22 cellular contexts compared by ENCODE assay signal in genomic region chr1:209820986-209821385, GRCh38. TPM values are rescaled to one million over a fixed set of nuclear protein-coding genes. Genes with fewer than 3 reads are reported as not detected.
"Had no signal": no experiment of that assay in that cellular context is flagged by ENCODE, and none has a peak within 500 bp of the region (broad histone marks: within the 10 kb centered on the region; RNA-seq: fewer than 3 reads in every experiment).

No MANE protein-coding gene starts in this region.

- DNase-seq: dorsolateral prefrontal cortex; effector CD4-positive, alpha-beta T cell; erythroblast; gastrocnemius medialis; head of caudate nucleus; kidney; mesendoderm; natural killer cell; occipital lobe; pancreas; retina; right lobe of liver; small intestine; stimulated activated CD4-positive, alpha-beta T cell treated with anti-CD3 and anti-CD28 coated beads, Interleukin-15, amount 100 ng/mL, for 24 hours; stimulated activated CD4-positive, alpha-beta T cell treated with anti-CD3 and anti-CD28 coated beads, Interleukin-2, amount 100 ng/mL, for 48 hours; stimulated activated naive CD4-positive, alpha-beta T cell; stimulated activated naive CD8-positive, alpha-beta T cell treated with anti-CD3 and anti-CD28 coated beads, Interleukin-15, amount 100 ng/mL, for 72 hours; transverse colon had no signal

- H3K4me3 Mint-ChIP-seq: natural killer cell; stimulated activated naive CD8-positive, alpha-beta T cell treated with anti-CD3 and anti-CD28 coated beads, Interleukin-15, amount 100 ng/mL, for 72 hours had no signal

- H3K4me1 ChIP-seq: gastrocnemius medialis, pancreas, right lobe of liver had no signal

- H3K27me3 ChIP-seq: pancreas, right lobe of liver, suprapubic skin, vagina had no signal

- H3K36me3 ChIP-seq: gastrocnemius medialis, pancreas, right lobe of liver, suprapubic skin, transverse colon, vagina had no signal

- H3K9me3 ChIP-seq: gastrocnemius medialis, pancreas, right lobe of liver, suprapubic skin, transverse colon, vagina had no signal

- H3K36me3 Mint-ChIP-seq: natural killer cell had no signal

- ATAC-seq: gastrocnemius medialis; left lobe of liver; natural killer cell; pancreas; right lobe of liver; stimulated activated naive CD8-positive, alpha-beta T cell treated with anti-CD3 and anti-CD28 coated beads, Interleukin-15, amount 100 ng/mL, for 72 hours had no signal

- H3K27ac ChIP-seq: dorsolateral prefrontal cortex, gastrocnemius medialis, pancreas, right lobe of liver, suprapubic skin, transverse colon, vagina had no signal

- H3K9me3 Mint-ChIP-seq: natural killer cell; stimulated activated naive CD8-positive, alpha-beta T cell treated with anti-CD3 and anti-CD28 coated beads, Interleukin-15, amount 100 ng/mL, for 72 hours had no signal

- H3K4me3 ChIP-seq: dorsolateral prefrontal cortex, gastrocnemius medialis, pancreas, right lobe of liver, suprapubic skin, transverse colon, vagina had no signal

- H3K27ac Mint-ChIP-seq: natural killer cell; stimulated activated naive CD8-positive, alpha-beta T cell treated with anti-CD3 and anti-CD28 coated beads, Interleukin-15, amount 100 ng/mL, for 72 hours had no signal

RNA-seq across cellular contexts. Expression of gene IRF6, which starts 15.0 kb away (rescaled TPM):
- polyA plus RNA-seq: neural cell had no signal
